3 cellular contexts compared by ENCODE assay signal in genomic region chr3:126446791-126447190, GRCh38.
TF ChIP-seq lines count a peak whose summit lies in the region.

No MANE protein-coding gene starts in this region.

TF ChIP-seq in SK-N-SH treated with all-trans-retinoic acid at 6 μM for 48 hours, 23 proteins besides CTCF, POLR2A, EP300 and RAD21:
- TF ChIP-seq ZFP30 (CRISPR knock-in tag; IDR thresholded peaks at IDR 0.05), result no peak
- no peak for TF ChIP-seq BACH2 (CRISPR knock-in tag; IDR thresholded peaks at IDR 0.05; ENCODE audit: borderline replicate concordance)
- TF ChIP-seq ESRRG (CRISPR knock-in tag; IDR thresholded peaks at IDR 0.05), result no peak
- no peak for TF ChIP-seq RARB (CRISPR knock-in tag; IDR thresholded peaks at IDR 0.05)
TF ChIP-seq in SK-N-SH treated with all-trans-retinoic acid at 6 μM for 48 hours: peak in this region for 0.

TF ChIP-seq in SK-N-SH, 30 proteins besides CTCF, POLR2A, EP300 and RAD21:
- TF ChIP-seq RCOR1 (IDR thresholded peaks at IDR 0.05; ENCODE audit: low read length) (no peak), GATA2 (CRISPR knock-in tag; IDR thresholded peaks at IDR 0.05) (no peak), ELF1 (IDR thresholded peaks at IDR 0.05) (no peak), FOSL2 (IDR thresholded peaks at IDR 0.05; ENCODE audit: borderline replicate concordance, low read depth) (no peak), NRF1 (IDR thresholded peaks at IDR 0.05; ENCODE audit: low read depth, low read length) (no peak), NFIC (IDR thresholded peaks at IDR 0.05; ENCODE audit: borderline replicate concordance) (no peak), RFX5 (IDR thresholded peaks at IDR 0.05; ENCODE audit: low read length) (no peak), PBX3 (IDR thresholded peaks at IDR 0.05) (no peak), GABPA (IDR thresholded peaks at IDR 0.05; ENCODE audit: low read depth) (no peak), JUND (IDR thresholded peaks at IDR 0.05) (no peak), FOXJ3 (CRISPR knock-in tag; IDR thresholded peaks at IDR 0.05) (no peak), TAF1 (IDR thresholded peaks at IDR 0.05; ENCODE audit: borderline replicate concordance, low read depth, low read length) (no peak), USF1 (IDR thresholded peaks at IDR 0.05; ENCODE audit: borderline replicate concordance, low read depth) (no peak), EZH2phosphoT487 (IDR thresholded peaks at IDR 0.05; ENCODE audit: borderline replicate concordance, low read depth) (no peak), USF2 (IDR thresholded peaks at IDR 0.05; ENCODE audit: borderline replicate concordance, low read depth, low read length) (no peak), MAX (IDR thresholded peaks at IDR 0.05; ENCODE audit: low read depth) (no peak), SIN3A (IDR thresholded peaks at IDR 0.05; ENCODE audit: borderline replicate concordance, low read depth, low read length) (no peak), POLR2AphosphoS5 (IDR thresholded peaks at IDR 0.05; ENCODE audit: low read depth, low read length) (no peak), MXI1 (IDR thresholded peaks at IDR 0.05; ENCODE audit: low read depth, low read length) (no peak)
- TF ChIP-seq, protein P1, sequence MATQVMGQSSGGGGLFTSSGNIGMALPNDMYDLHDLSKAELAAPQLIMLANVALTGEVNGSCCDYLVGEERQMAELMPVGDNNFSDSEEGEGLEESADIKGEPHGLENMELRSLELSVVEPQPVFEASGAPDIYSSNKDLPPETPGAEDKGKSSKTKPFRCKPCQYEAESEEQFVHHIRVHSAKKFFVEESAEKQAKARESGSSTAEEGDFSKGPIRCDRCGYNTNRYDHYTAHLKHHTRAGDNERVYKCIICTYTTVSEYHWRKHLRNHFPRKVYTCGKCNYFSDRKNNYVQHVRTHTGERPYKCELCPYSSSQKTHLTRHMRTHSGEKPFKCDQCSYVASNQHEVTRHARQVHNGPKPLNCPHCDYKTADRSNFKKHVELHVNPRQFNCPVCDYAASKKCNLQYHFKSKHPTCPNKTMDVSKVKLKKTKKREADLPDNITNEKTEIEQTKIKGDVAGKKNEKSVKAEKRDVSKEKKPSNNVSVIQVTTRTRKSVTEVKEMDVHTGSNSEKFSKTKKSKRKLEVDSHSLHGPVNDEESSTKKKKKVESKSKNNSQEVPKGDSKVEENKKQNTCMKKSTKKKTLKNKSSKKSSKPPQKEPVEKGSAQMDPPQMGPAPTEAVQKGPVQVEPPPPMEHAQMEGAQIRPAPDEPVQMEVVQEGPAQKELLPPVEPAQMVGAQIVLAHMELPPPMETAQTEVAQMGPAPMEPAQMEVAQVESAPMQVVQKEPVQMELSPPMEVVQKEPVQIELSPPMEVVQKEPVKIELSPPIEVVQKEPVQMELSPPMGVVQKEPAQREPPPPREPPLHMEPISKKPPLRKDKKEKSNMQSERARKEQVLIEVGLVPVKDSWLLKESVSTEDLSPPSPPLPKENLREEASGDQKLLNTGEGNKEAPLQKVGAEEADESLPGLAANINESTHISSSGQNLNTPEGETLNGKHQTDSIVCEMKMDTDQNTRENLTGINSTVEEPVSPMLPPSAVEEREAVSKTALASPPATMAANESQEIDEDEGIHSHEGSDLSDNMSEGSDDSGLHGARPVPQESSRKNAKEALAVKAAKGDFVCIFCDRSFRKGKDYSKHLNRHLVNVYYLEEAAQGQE (IDR thresholded peaks at IDR 0.05; ENCODE audit: low read depth, low read length), result no peak

TF ChIP-seq in IMR-90, 13 proteins besides CTCF, POLR2A, EP300 and RAD21:
- no peak for TF ChIP-seq ELK1 (IDR thresholded peaks at IDR 0.05; ENCODE audit: borderline replicate concordance, low read depth, low read length)
- TF ChIP-seq USF2 (IDR thresholded peaks at IDR 0.05; ENCODE audit: low read depth, low read length), result no peak
- no peak for TF ChIP-seq CEBPB (IDR thresholded peaks at IDR 0.05; ENCODE audit: low read depth, low read length)
- no peak for TF ChIP-seq MXI1 (IDR thresholded peaks at IDR 0.05; ENCODE audit: borderline replicate concordance, low read depth, low read length)
- no peak for TF ChIP-seq MAZ (IDR thresholded peaks at IDR 0.05; ENCODE audit: borderline replicate concordance, low read depth, low read length)
- no peak for TF ChIP-seq NFE2L2 (IDR thresholded peaks at IDR 0.05; ENCODE audit: low read depth, low read length)
- no peak for TF ChIP-seq RFX5 (IDR thresholded peaks at IDR 0.05; ENCODE audit: low read depth, low read length)
- TF ChIP-seq SMC3 (IDR thresholded peaks at IDR 0.05; ENCODE audit: low read depth, low read length), result no peak
- no peak for TF ChIP-seq RCOR1 (IDR thresholded peaks at IDR 0.05; ENCODE audit: insufficient replicate concordance, low read length)
- no peak for TF ChIP-seq FOS (IDR thresholded peaks at IDR 0.05; ENCODE audit: low read depth, low read length)
- TF ChIP-seq CHD1 (IDR thresholded peaks at IDR 0.05; ENCODE audit: low read depth, low read length), result no peak
- TF ChIP-seq MAFK (IDR thresholded peaks at IDR 0.05; ENCODE audit: low read depth, low read length), result no peak
- TF ChIP-seq BHLHE40 (IDR thresholded peaks at IDR 0.05; ENCODE audit: low read depth, low read length), result no peak
